Comparison of ENCODE assay signal across 9 cellular contexts in the genomic region with DNA sequence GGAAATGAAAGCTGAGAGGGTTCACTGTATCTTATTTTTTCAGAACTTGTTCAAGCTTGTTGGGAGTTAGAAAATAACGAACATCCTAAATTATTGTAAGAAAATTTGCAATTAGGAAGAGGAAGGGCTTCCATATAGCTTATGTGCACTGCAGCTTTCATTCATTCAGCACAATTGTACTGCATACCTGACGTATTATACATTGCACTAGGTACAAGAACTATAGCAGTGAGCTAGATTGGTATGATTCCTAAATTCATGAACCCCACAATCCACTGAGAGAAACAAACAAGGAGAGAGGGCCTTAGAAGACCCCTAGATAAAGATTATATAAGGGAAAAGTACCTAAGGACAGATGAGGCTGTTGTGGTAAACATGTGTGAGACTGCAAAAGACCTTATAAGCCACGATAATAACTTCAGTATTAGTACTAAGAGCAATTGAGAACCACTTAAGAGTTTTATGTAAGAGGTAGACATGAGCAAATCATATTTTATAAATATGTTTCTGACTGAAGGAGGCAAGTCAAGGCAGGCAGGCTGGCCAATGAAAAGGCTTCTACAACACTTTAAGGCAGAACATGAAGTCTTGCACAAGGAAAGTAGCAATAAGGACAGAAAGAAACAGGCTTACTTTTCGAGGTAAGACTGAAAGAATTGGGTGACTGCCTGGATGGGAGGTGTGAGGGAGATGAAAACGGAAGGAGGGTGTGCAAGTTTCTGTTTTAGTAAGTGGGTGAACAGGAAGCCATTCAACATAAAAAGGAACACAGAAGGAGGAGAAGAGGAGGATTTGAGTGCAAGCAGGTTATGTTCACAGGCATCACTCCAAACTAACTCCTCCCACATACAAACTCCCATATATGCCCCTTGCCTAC.
DNase-seq lines count a peak whose midpoint lies in the region; ATAC-seq and TF ChIP-seq lines count a peak whose summit lies in the region.
"Had no signal": no experiment of that assay in that cellular context is flagged by ENCODE, and none has a peak within 500 bp of the region (broad histone marks: within the 10 kb centered on the region; RNA-seq: fewer than 3 reads in every experiment).

No MANE protein-coding gene starts in this region.

- no peaks in the 10 kb centered on the region for H3K9me2 ChIP-seq in OCI-LY1 (ENCODE audit: low read depth, low read length)
- no peaks in the 10 kb centered on the region for H3K9me2 ChIP-seq in GM23338 (ENCODE audit: insufficient read depth)

- no peak overlapping the region for H3K27ac Mint-ChIP-seq in GM23338

- H3K4me2 ChIP-seq in OCI-LY1 (ENCODE audit: low read length) (peak overlapping the region; percentile 61), GM23338 (no peak overlapping the region)

- DNase-seq in lower lobe of right lung (peak; percentile 45), cortex of kidney (lab: John Stamatoyannopoulos, UW) (no peak), GM23338 (ENCODE audit: low spot score) (no peak), NCI-H345 treated with DMSO at 0.1 percent for 48 hours (lab: John Stamatoyannopoulos, UW; ENCODE audit: unreplicated experiment) (no peak)
- no peak for DNase-seq in NK-92 treated with Interleukin-12 subunit alpha and Interleukin-12 subunit beta, amount 100 ng/mL, for 24 hours (lab: John Stamatoyannopoulos, UW)

- peak overlapping the region; percentile 47 for H3K27ac ChIP-seq in OCI-LY1 (ENCODE audit: low read depth, low read length, poor library complexity, severe bottlenecking)
- peak overlapping the region; percentile 39 for H3K27ac ChIP-seq in lower lobe of right lung
- H3K27ac ChIP-seq in GM23338 (ENCODE audit: low read depth): no peak overlapping the region

- H3K79me2 ChIP-seq in OCI-LY1 (ENCODE audit: insufficient read depth, low read length) (no peaks in the 10 kb centered on the region), GM23338 (replicated peaks; ENCODE audit: insufficient read depth) (no peaks in the 10 kb centered on the region)

- H3K4me1 Mint-ChIP-seq in GM23338: peaks cover 3% of the 10 kb centered on the region

- TF ChIP-seq CTCF in OCI-LY1 (IDR thresholded peaks at IDR 0.05; ENCODE audit: low read length): no peak
- no peak for TF ChIP-seq CTCF in lower lobe of right lung (IDR thresholded peaks at IDR 0.05)
- TF ChIP-seq CTCF in GM23338 (conservative IDR thresholded peaks at IDR 0.05; ENCODE audit: low read depth in 2 of 2): no peak

- H3K27me3 ChIP-seq in OCI-LY1 (ENCODE audit: insufficient read depth, low read length): no peaks in the 10 kb centered on the region
- H3K27me3 ChIP-seq in lower lobe of right lung (ENCODE audit: low read depth): no peaks in the 10 kb centered on the region
- H3K27me3 ChIP-seq in GM23338 (ENCODE audit: insufficient read depth): no peaks in the 10 kb centered on the region

- H3K4me1 ChIP-seq in OCI-LY1 (ENCODE audit: insufficient read depth, low read length, severe bottlenecking) (peaks cover 33% of the 10 kb centered on the region), lower lobe of right lung (peaks cover 7% of the 10 kb centered on the region), GM23338 (ENCODE audit: insufficient read depth) (no peaks in the 10 kb centered on the region)

- H3K36me3 Mint-ChIP-seq in GM23338 (ENCODE audit: low read depth): no peaks in the 10 kb centered on the region

- H2AFZ ChIP-seq in OCI-LY1 (ENCODE audit: low read length) (peak overlapping the region; percentile 23), GM23338 (no peak overlapping the region)

- H3K9me3 Mint-ChIP-seq in GM23338: no peaks in the 10 kb centered on the region

- peak overlapping the region; percentile 24 for H3K9ac ChIP-seq in OCI-LY1 (ENCODE audit: low read length)

- ATAC-seq in GM19023 (IDR thresholded peaks at IDR 0.05; ENCODE audit: unreplicated experiment): peak; percentile 92
- ATAC-seq in HG02642 (IDR thresholded peaks at IDR 0.05; ENCODE audit: poor library complexity, unreplicated experiment): peak; percentile 97
- ATAC-seq in lower lobe of right lung: peak; percentile 87 to 88
- no peak for ATAC-seq in GM23338
- ATAC-seq: Panc1 had no signal

- no peaks in the 10 kb centered on the region for H3F3A ChIP-seq in OCI-LY1 (ENCODE audit: insufficient read depth, low read length)
- H3F3A ChIP-seq in GM23338 (replicated peaks; ENCODE audit: low read depth): no peaks in the 10 kb centered on the region; the same call in 1 of the 2 replicates

- H3K36me3 ChIP-seq in OCI-LY1 (ENCODE audit: insufficient read depth, low read length): no peaks in the 10 kb centered on the region
- no peaks in the 10 kb centered on the region for H3K36me3 ChIP-seq in lower lobe of right lung
- H3K36me3 ChIP-seq in GM23338 (ENCODE audit: insufficient read depth): no peaks in the 10 kb centered on the region

- intact Hi-C loops in lower lobe of right lung (cut with DNase I): no loop called here

- no peaks in the 10 kb centered on the region for H4K20me1 ChIP-seq in OCI-LY1 (ENCODE audit: insufficient read depth, low read length)
- no peaks in the 10 kb centered on the region for H4K20me1 ChIP-seq in GM23338 (replicated peaks; ENCODE audit: insufficient read depth)

- H3K4me3 Mint-ChIP-seq in GM23338: no peak overlapping the region

- no peaks in the 10 kb centered on the region for H3K27me3 Mint-ChIP-seq in GM23338 (ENCODE audit: insufficient read depth, low read depth, poor library complexity)

- H3K4me3 ChIP-seq in OCI-LY1 (ENCODE audit: low read depth, low read length, poor library complexity, severe bottlenecking): peak overlapping the region; percentile 17
- H3K4me3 ChIP-seq in lower lobe of right lung: no peak overlapping the region
- no peak overlapping the region for H3K4me3 ChIP-seq in GM23338

- no peaks in the 10 kb centered on the region for H3K9me3 ChIP-seq in OCI-LY1 (ENCODE audit: low read length)
- H3K9me3 ChIP-seq in lower lobe of right lung: no peaks in the 10 kb centered on the region

TF ChIP-seq in GM23338, 12 proteins besides CTCF, POLR2A, EP300 and RAD21 (continues in another document):
- TF ChIP-seq, protein P1, sequence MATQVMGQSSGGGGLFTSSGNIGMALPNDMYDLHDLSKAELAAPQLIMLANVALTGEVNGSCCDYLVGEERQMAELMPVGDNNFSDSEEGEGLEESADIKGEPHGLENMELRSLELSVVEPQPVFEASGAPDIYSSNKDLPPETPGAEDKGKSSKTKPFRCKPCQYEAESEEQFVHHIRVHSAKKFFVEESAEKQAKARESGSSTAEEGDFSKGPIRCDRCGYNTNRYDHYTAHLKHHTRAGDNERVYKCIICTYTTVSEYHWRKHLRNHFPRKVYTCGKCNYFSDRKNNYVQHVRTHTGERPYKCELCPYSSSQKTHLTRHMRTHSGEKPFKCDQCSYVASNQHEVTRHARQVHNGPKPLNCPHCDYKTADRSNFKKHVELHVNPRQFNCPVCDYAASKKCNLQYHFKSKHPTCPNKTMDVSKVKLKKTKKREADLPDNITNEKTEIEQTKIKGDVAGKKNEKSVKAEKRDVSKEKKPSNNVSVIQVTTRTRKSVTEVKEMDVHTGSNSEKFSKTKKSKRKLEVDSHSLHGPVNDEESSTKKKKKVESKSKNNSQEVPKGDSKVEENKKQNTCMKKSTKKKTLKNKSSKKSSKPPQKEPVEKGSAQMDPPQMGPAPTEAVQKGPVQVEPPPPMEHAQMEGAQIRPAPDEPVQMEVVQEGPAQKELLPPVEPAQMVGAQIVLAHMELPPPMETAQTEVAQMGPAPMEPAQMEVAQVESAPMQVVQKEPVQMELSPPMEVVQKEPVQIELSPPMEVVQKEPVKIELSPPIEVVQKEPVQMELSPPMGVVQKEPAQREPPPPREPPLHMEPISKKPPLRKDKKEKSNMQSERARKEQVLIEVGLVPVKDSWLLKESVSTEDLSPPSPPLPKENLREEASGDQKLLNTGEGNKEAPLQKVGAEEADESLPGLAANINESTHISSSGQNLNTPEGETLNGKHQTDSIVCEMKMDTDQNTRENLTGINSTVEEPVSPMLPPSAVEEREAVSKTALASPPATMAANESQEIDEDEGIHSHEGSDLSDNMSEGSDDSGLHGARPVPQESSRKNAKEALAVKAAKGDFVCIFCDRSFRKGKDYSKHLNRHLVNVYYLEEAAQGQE (IDR thresholded peaks at IDR 0.05; ENCODE audit: unreplicated experiment): no peak
- no peak for TF ChIP-seq NANOG (IDR thresholded peaks at IDR 0.05; ENCODE audit: borderline replicate concordance)
- no peak for TF ChIP-seq CREB1 (CRISPR knock-in tag; IDR thresholded peaks at IDR 0.05; ENCODE audit: low read depth)
- no peak for TF ChIP-seq ZNF114 (CRISPR knock-in tag; IDR thresholded peaks at IDR 0.05)
- TF ChIP-seq, protein P2, sequence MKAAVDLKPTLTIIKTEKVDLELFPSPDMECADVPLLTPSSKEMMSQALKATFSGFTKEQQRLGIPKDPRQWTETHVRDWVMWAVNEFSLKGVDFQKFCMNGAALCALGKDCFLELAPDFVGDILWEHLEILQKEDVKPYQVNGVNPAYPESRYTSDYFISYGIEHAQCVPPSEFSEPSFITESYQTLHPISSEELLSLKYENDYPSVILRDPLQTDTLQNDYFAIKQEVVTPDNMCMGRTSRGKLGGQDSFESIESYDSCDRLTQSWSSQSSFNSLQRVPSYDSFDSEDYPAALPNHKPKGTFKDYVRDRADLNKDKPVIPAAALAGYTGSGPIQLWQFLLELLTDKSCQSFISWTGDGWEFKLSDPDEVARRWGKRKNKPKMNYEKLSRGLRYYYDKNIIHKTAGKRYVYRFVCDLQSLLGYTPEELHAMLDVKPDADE (IDR thresholded peaks at IDR 0.05): no peak
- no peak for TF ChIP-seq JUNB (IDR thresholded peaks at IDR 0.05; ENCODE audit: unreplicated experiment)
- no peak for TF ChIP-seq EZH2phosphoT487 (IDR thresholded peaks at IDR 0.05; ENCODE audit: unreplicated experiment)
- TF ChIP-seq POLR2AphosphoS5 (IDR thresholded peaks at IDR 0.05; ENCODE audit: low read depth): no peak
- no peak for TF ChIP-seq EZH2 (IDR thresholded peaks at IDR 0.05; ENCODE audit: low read depth, unreplicated experiment)
- TF ChIP-seq STAT1 (IDR thresholded peaks at IDR 0.05; ENCODE audit: unreplicated experiment): no peak
